ENCODE assay signal across 13 cellular contexts in genomic region chr20:23981014-23981413, GRCh38. TPM values are rescaled to one million over a fixed set of nuclear protein-coding genes. Genes with fewer than 3 reads are reported as not detected.
DNase-seq lines count a peak whose midpoint lies in the region; ATAC-seq and TF ChIP-seq lines count a peak whose summit lies in the region.
"Not testable (repeated sequence)": the region's sequence is repeated elsewhere in the genome, so short reads cannot be mapped to it uniquely, and the experiment has no call there.
"Had no signal": no experiment of that assay in that cellular context is flagged by ENCODE, and none has a peak within 500 bp of the region (broad histone marks: within the 10 kb centered on the region; RNA-seq: fewer than 3 reads in every experiment).

No MANE protein-coding gene starts in this region.

- H3K4me3 Mint-ChIP-seq in activated CD8-positive, alpha-beta T cell treated with anti-CD3 and anti-CD28 coated beads, Interleukin-2, amount 10 ng/mL, durations not matched to agents 7 days and 5 days: not testable (repeated sequence)

- H3K9me3 Mint-ChIP-seq in activated CD8-positive, alpha-beta T cell treated with anti-CD3 and anti-CD28 coated beads, Interleukin-2, amount 10 ng/mL, durations not matched to agents 7 days and 5 days (ENCODE audit: insufficient read depth): not testable (repeated sequence)

- H3K4me1 ChIP-seq in right atrium auricular region, lower lobe of right lung: not testable (repeated sequence)
- peaks cover 0 to 10% (median 0%) of the 10 kb centered on the region in 4 donors for H3K4me1 ChIP-seq in upper lobe of left lung

- WGBS in upper lobe of left lung, 2 donors: 50 to 67% methylated on average over 3 to 6 of the region's 11 CpGs

- H3K27ac ChIP-seq in right atrium auricular region: not testable (repeated sequence)
- H3K27ac ChIP-seq in lower lobe of right lung: peak overlapping the region; percentile 83
- peak overlapping the region; percentile 69 to 82 (median 78) for H3K27ac ChIP-seq in upper lobe of left lung

- H3K27me3 ChIP-seq in right atrium auricular region; lower lobe of right lung (ENCODE audit: low read depth); upper lobe of left lung: not testable (repeated sequence)

- peak; percentile 63 for DNase-seq in NCI-H2171 treated with DMSO at 0.1 percent for 48 hours (lab: John Stamatoyannopoulos, UW)
- peak; percentile 13 for DNase-seq in activated CD8-positive, alpha-beta T cell treated with anti-CD3 and anti-CD28 coated beads, Interleukin-2, amount 10 ng/mL, durations not matched to agents 7 days and 5 days
- DNase-seq in fibroblast of the aortic adventitia (ENCODE audit: low read depth): peak; percentile 1
- DNase-seq in right atrium auricular region (ENCODE audit: low spot score): peak; percentile 58
- peak; percentile 83 for DNase-seq in lower lobe of right lung
- DNase-seq in renal cortical epithelial cell (ENCODE audit: low read depth): peak; percentile 38
- DNase-seq in upper lobe of left lung: peak; percentile 69 to 76

- H3K4me3 ChIP-seq in fibroblast of the aortic adventitia (ENCODE audit: low read depth, low read length); right atrium auricular region: not testable (repeated sequence)
- H3K4me3 ChIP-seq in lower lobe of right lung (peak overlapping the region; percentile 43), upper lobe of left lung (peak overlapping the region in 3 of 4 donors; percentile 27 to 46 (median 36))

- not testable (repeated sequence) for H3K9me3 ChIP-seq in right atrium auricular region, lower lobe of right lung, upper lobe of left lung

- CTCF ChIA-PET in activated CD8-positive, alpha-beta T cell treated with anti-CD3 and anti-CD28 coated beads, Interleukin-2, amount 10 ng/mL, durations not matched to agents 7 days and 5 days (lab: Charles Lee): not testable (repeated sequence)

- POLR2A ChIA-PET in activated CD8-positive, alpha-beta T cell treated with anti-CD3 and anti-CD28 coated beads, Interleukin-2, amount 10 ng/mL, durations not matched to agents 7 days and 5 days (lab: Charles Lee): not testable (repeated sequence)

- H3K36me3 ChIP-seq in right atrium auricular region, lower lobe of right lung, upper lobe of left lung: not testable (repeated sequence)

- intact Hi-C loops in lower lobe of right lung (cut with DNase I): not testable (repeated sequence)

- TF ChIP-seq CTCF in fibroblast of the aortic adventitia (IDR thresholded peaks at IDR 0.05; ENCODE audit: insufficient read depth, low read length); right atrium auricular region (IDR thresholded peaks at IDR 0.05); lower lobe of right lung (IDR thresholded peaks at IDR 0.05); upper lobe of left lung (IDR thresholded peaks at IDR 0.05): not testable (repeated sequence)

- H3K36me3 Mint-ChIP-seq in activated CD8-positive, alpha-beta T cell treated with anti-CD3 and anti-CD28 coated beads, Interleukin-2, amount 10 ng/mL, durations not matched to agents 7 days and 5 days (ENCODE audit: low read depth): not testable (repeated sequence)

- TF ChIP-seq POLR2A in upper lobe of left lung (IDR thresholded peaks at IDR 0.05): peak in 3 of 4 donors; percentile 25 to 76 (median 72)

- not testable (repeated sequence) for H3K27ac Mint-ChIP-seq in activated CD8-positive, alpha-beta T cell treated with anti-CD3 and anti-CD28 coated beads, Interleukin-2, amount 10 ng/mL, durations not matched to agents 7 days and 5 days

- H3K4me1 Mint-ChIP-seq in activated CD8-positive, alpha-beta T cell treated with anti-CD3 and anti-CD28 coated beads, Interleukin-2, amount 10 ng/mL, durations not matched to agents 7 days and 5 days (ENCODE audit: low read depth): not testable (repeated sequence)

- not testable (repeated sequence) for H3K27me3 Mint-ChIP-seq in activated CD8-positive, alpha-beta T cell treated with anti-CD3 and anti-CD28 coated beads, Interleukin-2, amount 10 ng/mL, durations not matched to agents 7 days and 5 days (ENCODE audit: low read depth)

- peak in 1 of 4 donors; percentile 27 for TF ChIP-seq EP300 in upper lobe of left lung (IDR thresholded peaks at IDR 0.05)

- not testable (repeated sequence) for ATAC-seq in activated CD8-positive, alpha-beta T cell treated with anti-CD3 and anti-CD28 coated beads, Interleukin-2, amount 10 ng/mL, durations not matched to agents 7 days and 5 days; lower lobe of right lung; upper lobe of left lung (ENCODE audit: low FRiP score in 2 of 2)

RNA-seq across cellular contexts. Expression of gene GGTLC1, which starts 7.6 kb away (rescaled TPM):
- total RNA-seq in activated CD8-positive, alpha-beta T cell treated with anti-CD3 and anti-CD28 coated beads, Interleukin-2, amount 10 ng/mL, durations not matched to agents 7 days and 5 days: not detected
- total RNA-seq in fibroblast of the aortic adventitia (ENCODE audit: low replicate concordance): not detected in 2 replicates
- total RNA-seq in right atrium auricular region: not detected
- 57.2 TPM for total RNA-seq in lower lobe of right lung
- total RNA-seq in renal cortical epithelial cell: not detected in 2 replicates
- total RNA-seq in upper lobe of left lung: 10 to 100 TPM; 23.0 to 94.7 (median 75.7) TPM
- total RNA-seq: CD8-positive, alpha-beta memory T cell; GM23338; HT1080; IMR-90; MCF 10A; Peyer's patch had no signal

Comparison
In these comparisons a context has a peak if more than half of its experiments do, and no peak if none do; other contexts are left out.
1. DNase-seq: peak in every context shown above with its lines; median percentile 83 in lower lobe of right lung; 72 in upper lobe of left lung; 63 in NCI-H2171 treated with DMSO at 0.1 percent for 48 hours; 58 in right atrium auricular region; 38 in renal cortical epithelial cell; 13 in activated CD8-positive, alpha-beta T cell treated with anti-CD3 and anti-CD28 coated beads, Interleukin-2, amount 10 ng/mL, durations not matched to agents 7 days and 5 days; 1 in fibroblast of the aortic adventitia.
2. RNA of gene GGTLC1, which starts 7.6 kb away (total RNA-seq): 23.0 to 94.7 TPM in upper lobe of left lung and 57.2 TPM in lower lobe of right lung (single experiment); not detected in activated CD8-positive, alpha-beta T cell treated with anti-CD3 and anti-CD28 coated beads, Interleukin-2, amount 10 ng/mL, durations not matched to agents 7 days and 5 days, not detected in fibroblast of the aortic adventitia, not detected in right atrium auricular region and not detected in renal cortical epithelial cell; every median in the first group is over 10 times any median in the second.